In genomic region chr15:57747206-57747605, GRCh38 we compare ENCODE assay signal across 11 cellular contexts. TPM values are rescaled to one million over a fixed set of nuclear protein-coding genes. Genes with fewer than 3 reads are reported as not detected.
DNase-seq lines count a peak whose midpoint lies in the region; ATAC-seq and TF ChIP-seq lines count a peak whose summit lies in the region.
"Had no signal": no experiment of that assay in that cellular context is flagged by ENCODE, and none has a peak within 500 bp of the region (broad histone marks: within the 10 kb centered on the region; RNA-seq: fewer than 3 reads in every experiment).

No MANE protein-coding gene starts in this region.

- no peaks in the 10 kb centered on the region for H3K27me3 ChIP-seq in naive thymus-derived CD4-positive, alpha-beta T cell (ENCODE audit: control insufficient read depth in 2 of 2, insufficient read depth in 2 of 2, low read length in 2 of 2)
- H3K27me3 ChIP-seq: adrenal gland had no signal

- POLR2A ChIA-PET in naive thymus-derived CD4-positive, alpha-beta T cell (lab: Charles Lee), result no interaction called here

- peak; percentile 53 for ATAC-seq in naive thymus-derived CD4-positive, alpha-beta T cell
- ATAC-seq in GM21717 (IDR thresholded peaks at IDR 0.05; ENCODE audit: unreplicated experiment), result no peak
- no peak for ATAC-seq in GM18907 (IDR thresholded peaks at IDR 0.05; ENCODE audit: unreplicated experiment)

- peak overlapping the region; percentile 10 for H3K4me3 ChIP-seq in naive thymus-derived CD4-positive, alpha-beta T cell (ENCODE audit: low read length)
- H3K4me3 ChIP-seq: adrenal gland had no signal

- H3K4me3 Mint-ChIP-seq in CD14-positive monocyte, result peak overlapping the region; percentile 80 to 86
- H3K4me3 Mint-ChIP-seq in naive thymus-derived CD4-positive, alpha-beta T cell, result peak overlapping the region; percentile 8 to 80 (median 54)

- intact Hi-C loops in CD14-positive monocyte (cut with micrococcal nuclease), result no loop called here
- intact Hi-C loops in naive thymus-derived CD4-positive, alpha-beta T cell (cut with micrococcal nuclease), result loop anchor here in 1 of 2 donors (5.0 kb wide), 1 partner anchor 325 kb away; no protein-coding TSS in a partner anchor

- H3K27ac ChIP-seq in naive thymus-derived CD4-positive, alpha-beta T cell (ENCODE audit: low read depth, low read length), result no peak overlapping the region
- H3K27ac ChIP-seq: adrenal gland had no signal

- peaks cover 2 to 11% (median 5%) of the 10 kb centered on the region in 3 donors for H3K27me3 Mint-ChIP-seq in CD14-positive monocyte (ENCODE audit: low read depth in 3 of 3)
- H3K27me3 Mint-ChIP-seq in naive thymus-derived CD4-positive, alpha-beta T cell, result peaks cover 0 to 8% (median 0%) of the 10 kb centered on the region in 5 donors

- peaks cover 0 to 2% (median 0%) of the 10 kb centered on the region in 7 donors for H3K9me3 Mint-ChIP-seq in CD14-positive monocyte
- peaks cover 0 to 6% (median 0%) of the 10 kb centered on the region in 11 donors for H3K9me3 Mint-ChIP-seq in naive thymus-derived CD4-positive, alpha-beta T cell

- H3K27ac Mint-ChIP-seq in CD14-positive monocyte, result peak overlapping the region in 5 of 7 donors; percentile 14 to 68 (median 54)
- H3K27ac Mint-ChIP-seq in naive thymus-derived CD4-positive, alpha-beta T cell, result peak overlapping the region in 8 of 9 donors; percentile 32 to 77 (median 60)

- H3K36me3 ChIP-seq in naive thymus-derived CD4-positive, alpha-beta T cell (ENCODE audit: control insufficient read depth in 2 of 3, insufficient read depth in 3 of 3, low read length in 3 of 3), result no peaks in the 10 kb centered on the region
- H3K36me3 ChIP-seq: adrenal gland had no signal

- CTCF ChIA-PET in naive thymus-derived CD4-positive, alpha-beta T cell (lab: Charles Lee), result no interaction called here

- peaks cover 7% of the 10 kb centered on the region for H3K4me1 Mint-ChIP-seq in CD14-positive monocyte
- peaks cover 0 to 7% (median 0%) of the 10 kb centered on the region in 7 donors for H3K4me1 Mint-ChIP-seq in naive thymus-derived CD4-positive, alpha-beta T cell

- H3K9me3 ChIP-seq in naive thymus-derived CD4-positive, alpha-beta T cell (ENCODE audit: control insufficient read depth in 2 of 3, low read length in 3 of 3), result no peaks in the 10 kb centered on the region
- H3K9me3 ChIP-seq: adrenal gland had no signal

- DNase-seq in CD14-positive monocyte (ENCODE audit: low spot score), result no peak
- DNase-seq in EH (ENCODE audit: low read depth), result peak; percentile 26
- DNase-seq in dermis blood vessel endothelial cell, result peak; percentile 17
- DNase-seq in naive thymus-derived CD4-positive, alpha-beta T cell, result peak in 5 of 9 donors; percentile 10 to 53 (median 26)
- DNase-seq in NCI-H2196 treated with DMSO at 0.1 percent for 48 hours (lab: John Stamatoyannopoulos, UW; ENCODE audit: unreplicated experiment), result no peak
- DNase-seq in cortex of kidney (lab: John Stamatoyannopoulos, UW), result no peak
- DNase-seq: adrenal gland, GDM1, midbrain had no signal

- no peak for TF ChIP-seq CTCF in CD14-positive monocyte (IDR thresholded peaks at IDR 0.05)

- no peaks in the 10 kb centered on the region for H3K36me3 Mint-ChIP-seq in CD14-positive monocyte
- H3K36me3 Mint-ChIP-seq in naive thymus-derived CD4-positive, alpha-beta T cell, result peaks cover 0 to 9% (median 5%) of the 10 kb centered on the region in 5 donors

- H3K4me1 ChIP-seq in naive thymus-derived CD4-positive, alpha-beta T cell (ENCODE audit: control insufficient read depth in 2 of 2, insufficient read depth in 2 of 2, low read length in 2 of 2), result no peaks in the 10 kb centered on the region
- H3K4me1 ChIP-seq: adrenal gland had no signal

RNA-seq across cellular contexts. Expression of gene POLR2M, which starts 40.7 kb away (rescaled TPM):
- polyA plus RNA-seq in CD14-positive monocyte, result 10 to 100 TPM; 26.3 to 29.4 TPM
- total RNA-seq in dermis blood vessel endothelial cell, result 178 and 224 TPM in 2 replicates
- total RNA-seq in naive thymus-derived CD4-positive, alpha-beta T cell, result 100 to 1,000 TPM in 2 of 5 experiments, 10 to 100 TPM in 3; 67.0 to 105 (median 82.9) TPM
- 10 to 100 TPM; 60.4 to 74.9 TPM for polyA plus RNA-seq in naive thymus-derived CD4-positive, alpha-beta T cell

Comparison
In these comparisons a context has a peak if more than half of its experiments do, and no peak if none do; other contexts are left out.
1. DNase-seq: peak in EH (single experiment), dermis blood vessel endothelial cell (single experiment) and naive thymus-derived CD4-positive, alpha-beta T cell (5 of 9); none in CD14-positive monocyte (single experiment), NCI-H2196 treated with DMSO at 0.1 percent for 48 hours (single experiment) and cortex of kidney (single experiment).